ENCODE assay signal across 1 cellular context in genomic region chr6:22027226-22027725, GRCh38.
TF ChIP-seq lines count a peak whose summit lies in the region.

No MANE protein-coding gene starts in this region.

TF ChIP-seq in GM23338, 12 proteins besides CTCF, POLR2A, EP300 and RAD21 (continued from another document):
- no peak for TF ChIP-seq CREB1 (CRISPR knock-in tag; IDR thresholded peaks at IDR 0.05; ENCODE audit: low read depth)
- no peak for TF ChIP-seq ETS1 (IDR thresholded peaks at IDR 0.05)
- TF ChIP-seq REST (IDR thresholded peaks at IDR 0.05; ENCODE audit: unreplicated experiment): no peak
- no peak for TF ChIP-seq ZNF462 (CRISPR knock-in tag; IDR thresholded peaks at IDR 0.05)
- TF ChIP-seq NANOG (IDR thresholded peaks at IDR 0.05; ENCODE audit: borderline replicate concordance): no peak
- TF ChIP-seq ZNF331 (CRISPR knock-in tag; IDR thresholded peaks at IDR 0.05; ENCODE audit: low read depth): no peak
- no peak for TF ChIP-seq JUNB (IDR thresholded peaks at IDR 0.05; ENCODE audit: unreplicated experiment)
- TF ChIP-seq EZH2 (IDR thresholded peaks at IDR 0.05; ENCODE audit: low read depth, unreplicated experiment): no peak
- TF ChIP-seq STAT1 (IDR thresholded peaks at IDR 0.05; ENCODE audit: unreplicated experiment): no peak
TF ChIP-seq in GM23338: peak in this region for 0.
